ENCODE assay signal across 11 cellular contexts in genomic region chr20:38452880-38453624, GRCh38. TPM values are rescaled to one million over a fixed set of nuclear protein-coding genes. Genes with fewer than 3 reads are reported as not detected.
DNase-seq lines count a peak whose midpoint lies in the region; ATAC-seq and TF ChIP-seq lines count a peak whose summit lies in the region.
"Had no signal": no experiment of that assay in that cellular context is flagged by ENCODE, and none has a peak within 500 bp of the region (broad histone marks: within the 10 kb centered on the region; RNA-seq: fewer than 3 reads in every experiment).

No MANE protein-coding gene starts in this region.

- H3K27me3 Mint-ChIP-seq in nephron progenitor cell (ENCODE audit: low read depth, poor library complexity): peaks cover 13% of the 10 kb centered on the region
- peaks cover 2 to 6% of the 10 kb centered on the region in 2 donors for H3K27me3 Mint-ChIP-seq in natural killer cell treated with Interleukin-12 subunit alpha and Interleukin-12 subunit beta and Interleukin-15 and Interleukin-18, amount 100 ng/mL, for 72 hours
- H3K27me3 Mint-ChIP-seq: B cell had no signal

- H3K27ac Mint-ChIP-seq in nephron progenitor cell: peak overlapping the region; percentile 67
- H3K27ac Mint-ChIP-seq in natural killer cell treated with Interleukin-12 subunit alpha and Interleukin-12 subunit beta and Interleukin-15 and Interleukin-18, amount 100 ng/mL, for 72 hours: no peak overlapping the region

- no peak for TF ChIP-seq POLR2A in vagina (IDR thresholded peaks at IDR 0.05)

- TF ChIP-seq CTCF in nephron progenitor cell (IDR thresholded peaks at IDR 0.05) (no peak), vagina (IDR thresholded peaks at IDR 0.05) (no peak)

- H3K36me3 Mint-ChIP-seq in nephron progenitor cell (ENCODE audit: low read depth): peaks cover 31% of the 10 kb centered on the region
- H3K36me3 Mint-ChIP-seq in natural killer cell treated with Interleukin-12 subunit alpha and Interleukin-12 subunit beta and Interleukin-15 and Interleukin-18, amount 100 ng/mL, for 72 hours: peaks cover 13% of the 10 kb centered on the region

- intact Hi-C loops in vagina (cut with DNase I): no loop called here

- H3K36me3 ChIP-seq in vagina: peaks cover 0 to 14% of the 10 kb centered on the region in 2 donors

- H3K9me3 Mint-ChIP-seq in nephron progenitor cell: no peaks in the 10 kb centered on the region
- H3K9me3 Mint-ChIP-seq in natural killer cell treated with Interleukin-12 subunit alpha and Interleukin-12 subunit beta and Interleukin-15 and Interleukin-18, amount 100 ng/mL, for 72 hours: no peaks in the 10 kb centered on the region

- H3K4me3 Mint-ChIP-seq in nephron progenitor cell: no peak overlapping the region
- H3K4me3 Mint-ChIP-seq in natural killer cell treated with Interleukin-12 subunit alpha and Interleukin-12 subunit beta and Interleukin-15 and Interleukin-18, amount 100 ng/mL, for 72 hours: no peak overlapping the region
- H3K4me3 Mint-ChIP-seq: B cell had no signal

- H3K27ac ChIP-seq in vagina: no peak overlapping the region

- no peak overlapping the region for H3K4me3 ChIP-seq in vagina

- peaks cover 1% of the 10 kb centered on the region for H3K4me1 ChIP-seq in vagina

- no peaks in the 10 kb centered on the region for H3K9me3 ChIP-seq in vagina

- ATAC-seq in esophagus mucosa (peak; percentile 36), HG03139 (IDR thresholded peaks at IDR 0.05; ENCODE audit: unreplicated experiment) (no peak)
- ATAC-seq in natural killer cell treated with Interleukin-12 subunit alpha and Interleukin-12 subunit beta and Interleukin-15 and Interleukin-18, amount 100 ng/mL, for 72 hours: no peak

- DNase-seq in AG20443 (ENCODE audit: low spot score): peak; percentile 48
- peak; percentile 78 for DNase-seq in RKO (ENCODE audit: low spot score)
- no peak for DNase-seq in nephron progenitor cell
- DNase-seq in vagina (ENCODE audit: extremely low spot score in 2 of 2): no peak
- no peak for DNase-seq in natural killer cell treated with Interleukin-12 subunit alpha and Interleukin-12 subunit beta and Interleukin-15 and Interleukin-18, amount 100 ng/mL, for 72 hours (ENCODE audit: low spot score)
- no peak for DNase-seq in cerebellar cortex (ENCODE audit: low spot score)
- DNase-seq: NCI-H524; stimulated activated naive CD4-positive, alpha-beta T cell had no signal

- peaks cover 34% of the 10 kb centered on the region for H3K4me1 Mint-ChIP-seq in nephron progenitor cell
- H3K4me1 Mint-ChIP-seq in natural killer cell treated with Interleukin-12 subunit alpha and Interleukin-12 subunit beta and Interleukin-15 and Interleukin-18, amount 100 ng/mL, for 72 hours (ENCODE audit: low read depth in 2 of 2): peaks cover 5% of the 10 kb centered on the region in 2 donors

- no peaks in the 10 kb centered on the region for H3K27me3 ChIP-seq in vagina

RNA-seq across cellular contexts. Expression of gene SNHG17, which starts 17.9 kb away (rescaled TPM):
- total RNA-seq in esophagus mucosa (32.2 TPM), vagina (37.3 TPM)
- 100 to 1,000 TPM in 1 of 2 donors, 10 to 100 TPM in 1; 71.4 to 182 TPM for total RNA-seq in natural killer cell treated with Interleukin-12 subunit alpha and Interleukin-12 subunit beta and Interleukin-15 and Interleukin-18, amount 100 ng/mL, for 72 hours

RNA-seq across cellular contexts. Expression of gene RALGAPB, which starts 19.6 kb away (rescaled TPM):
- 19.8 TPM for total RNA-seq in esophagus mucosa
- 45.2 TPM for total RNA-seq in vagina
- 10 to 100 TPM; 37.7 to 41.4 TPM for total RNA-seq in natural killer cell treated with Interleukin-12 subunit alpha and Interleukin-12 subunit beta and Interleukin-15 and Interleukin-18, amount 100 ng/mL, for 72 hours

Comparison
In these comparisons a context has a peak if more than half of its experiments do, and no peak if none do; other contexts are left out.
1. DNase-seq: peak in AG20443 (single experiment) and RKO (single experiment); none in nephron progenitor cell (single experiment), vagina (0 of 2), natural killer cell treated with Interleukin-12 subunit alpha and Interleukin-12 subunit beta and Interleukin-15 and Interleukin-18, amount 100 ng/mL, for 72 hours (single experiment) and cerebellar cortex (single experiment).